ENCODE assay signal across 14 cellular contexts in the genomic region with DNA sequence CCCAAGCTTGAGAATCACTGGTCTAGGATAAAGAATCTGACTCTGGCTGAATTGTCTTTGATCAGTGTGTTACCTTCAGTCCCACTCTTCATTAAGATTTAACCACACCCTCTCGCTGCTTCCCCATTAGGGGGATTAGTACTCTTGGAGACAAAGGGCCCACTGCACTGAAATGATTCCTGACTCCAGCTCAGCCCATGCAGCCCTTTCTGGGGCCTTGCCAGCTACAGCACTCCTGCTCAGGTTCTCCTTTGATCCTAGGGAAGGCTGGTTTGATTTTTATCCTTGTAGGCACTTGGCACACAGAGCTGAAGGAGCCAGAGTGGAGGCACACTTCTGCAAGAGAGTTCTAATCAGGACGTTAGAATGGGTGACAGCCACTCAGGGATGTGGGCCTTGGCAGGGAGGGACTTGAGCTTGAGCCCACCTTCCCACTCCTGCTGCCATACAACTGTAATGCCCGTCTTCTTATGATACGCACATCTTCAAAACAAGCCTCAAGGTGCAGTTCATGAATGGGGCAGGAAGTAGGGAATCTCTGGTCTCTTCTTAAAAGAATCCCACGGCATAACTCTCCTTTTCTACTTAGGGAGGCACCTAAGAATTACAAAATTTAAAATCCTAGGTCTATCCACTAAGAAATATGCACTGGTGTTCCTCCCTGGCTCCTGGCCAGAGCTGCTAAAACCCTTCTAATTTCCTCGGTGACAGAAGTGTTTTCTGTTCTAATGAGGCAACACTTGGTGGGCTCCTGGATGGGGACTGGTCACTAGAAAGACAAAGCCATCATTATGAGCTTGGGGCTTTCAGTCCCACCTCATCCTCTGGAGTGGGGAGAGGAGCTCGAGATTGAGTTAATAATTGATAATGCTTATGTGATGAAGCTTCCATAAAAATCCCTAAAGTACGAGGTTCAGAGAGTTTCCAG. TPM values are rescaled to one million over a fixed set of nuclear protein-coding genes. Genes with fewer than 3 reads are reported as not detected.
A peak's percentile ranks its signal among the peaks of the same experiment; 100 is the strongest.
DNase-seq lines count a peak whose midpoint lies in the region; ATAC-seq and TF ChIP-seq lines count a peak whose summit lies in the region.
"Had no signal": no experiment of that assay in that cellular context is flagged by ENCODE, and none has a peak within 500 bp of the region (broad histone marks: within the 10 kb centered on the region; RNA-seq: fewer than 3 reads in every experiment).

No MANE protein-coding gene starts in this region.

- no peak overlapping the region for H2AFZ ChIP-seq in GM23338

- H3K27me3 Mint-ChIP-seq in activated CD4-positive, alpha-beta T cell treated with anti-CD3 and anti-CD28 coated beads for 36 hours: no peaks in the 10 kb centered on the region
- H3K27me3 Mint-ChIP-seq in GM23338 (ENCODE audit: insufficient read depth, low read depth, poor library complexity) (peaks cover 10% of the 10 kb centered on the region), nephron (ENCODE audit: low read depth) (no peaks in the 10 kb centered on the region)
- no peaks in the 10 kb centered on the region for H3K27me3 Mint-ChIP-seq in activated naive CD8-positive, alpha-beta T cell

- H3K27ac ChIP-seq in GM23338 (ENCODE audit: low read depth): peak overlapping the region; percentile 59; the same call in 1 of the 2 replicates

- no peak overlapping the region for H3K4me2 ChIP-seq in GM23338

- no peak for DNase-seq in activated CD4-positive, alpha-beta T cell treated with anti-CD3 and anti-CD28 coated beads for 36 hours
- no peak for DNase-seq in activated CD4-positive, alpha-beta T cell treated with anti-CD3 and anti-CD28 coated beads, Interleukin-2, amount 50 U/mL, for 48 hours
- DNase-seq in GM23338 (ENCODE audit: low spot score) (no peak), GF-D8 (lab: John Stamatoyannopoulos, UW) (no peak), NCI-H69 (lab: John Stamatoyannopoulos, UW) (no peak)
- DNase-seq: activated CD4-positive, CD25-positive, alpha-beta regulatory T cell; COR-L47; NCI-H1694; stimulated activated CD4-positive, alpha-beta T cell treated with anti-CD3 and anti-CD28 coated beads, Interleukin-1b, Interleukin-23, amount 100 ng/mL, for 48 hours had no signal

- peak overlapping the region; percentile 45 for H3K27ac Mint-ChIP-seq in activated CD4-positive, alpha-beta T cell treated with anti-CD3 and anti-CD28 coated beads for 36 hours
- peak overlapping the region; percentile 91 for H3K27ac Mint-ChIP-seq in GM23338
- peak overlapping the region; percentile 100 for H3K27ac Mint-ChIP-seq in activated naive CD8-positive, alpha-beta T cell
- peak overlapping the region; percentile 75 to 77 (median 75) for H3K27ac Mint-ChIP-seq in nephron

- peaks cover 19% of the 10 kb centered on the region for H3K4me1 ChIP-seq in GM23338 (ENCODE audit: insufficient read depth)

- H3K79me2 ChIP-seq in GM23338 (replicated peaks; ENCODE audit: insufficient read depth): no peaks in the 10 kb centered on the region

- H3K36me3 Mint-ChIP-seq in activated CD4-positive, alpha-beta T cell treated with anti-CD3 and anti-CD28 coated beads for 36 hours (ENCODE audit: low read depth): peaks cover 23% of the 10 kb centered on the region
- H3K36me3 Mint-ChIP-seq in GM23338 (ENCODE audit: low read depth): no peaks in the 10 kb centered on the region
- peaks cover 7% of the 10 kb centered on the region for H3K36me3 Mint-ChIP-seq in activated naive CD8-positive, alpha-beta T cell
- peaks cover 4% of the 10 kb centered on the region for H3K36me3 Mint-ChIP-seq in nephron (ENCODE audit: low read depth)

- no peaks in the 10 kb centered on the region for H4K20me1 ChIP-seq in GM23338 (replicated peaks; ENCODE audit: insufficient read depth)

- H3K4me1 Mint-ChIP-seq in activated CD4-positive, alpha-beta T cell treated with anti-CD3 and anti-CD28 coated beads for 36 hours: peaks cover 36% of the 10 kb centered on the region
- H3K4me1 Mint-ChIP-seq in GM23338: peaks cover 27% of the 10 kb centered on the region
- peaks cover 43% of the 10 kb centered on the region for H3K4me1 Mint-ChIP-seq in activated naive CD8-positive, alpha-beta T cell (ENCODE audit: low read depth)
- no peaks in the 10 kb centered on the region for H3K4me1 Mint-ChIP-seq in nephron

- H3K36me3 ChIP-seq in GM23338 (ENCODE audit: insufficient read depth): no peaks in the 10 kb centered on the region

- no peaks in the 10 kb centered on the region for H3K9me3 Mint-ChIP-seq in activated CD4-positive, alpha-beta T cell treated with anti-CD3 and anti-CD28 coated beads for 36 hours (ENCODE audit: low read depth)
- H3K9me3 Mint-ChIP-seq in GM23338: no peaks in the 10 kb centered on the region
- no peaks in the 10 kb centered on the region for H3K9me3 Mint-ChIP-seq in activated naive CD8-positive, alpha-beta T cell (ENCODE audit: low read depth)
- H3K9me3 Mint-ChIP-seq in nephron: no peaks in the 10 kb centered on the region

- POLR2A ChIA-PET in activated CD4-positive, alpha-beta T cell treated with anti-CD3 and anti-CD28 coated beads for 36 hours (lab: Charles Lee): interaction anchor here (0.5 to 0.7 kb wide), 3 partner anchors 8 to 684 kb away, joined by 3 to 6 read pairs (median 3); no protein-coding TSS in a partner anchor

- H3K27me3 ChIP-seq in GM23338 (ENCODE audit: insufficient read depth): no peaks in the 10 kb centered on the region

- CTCF ChIA-PET in activated CD4-positive, alpha-beta T cell treated with anti-CD3 and anti-CD28 coated beads for 36 hours (lab: Charles Lee): interaction anchor here (0.5 to 0.8 kb wide), 2 partner anchors 42 to 80 kb away, joined by 3 read pairs; no protein-coding TSS in a partner anchor

- intact Hi-C loops in activated CD4-positive, alpha-beta T cell treated with anti-CD3 and anti-CD28 coated beads for 36 hours (cut with DNase I, micrococcal nuclease): no loop called here

- H3F3A ChIP-seq in GM23338 (replicated peaks; ENCODE audit: low read depth): no peaks in the 10 kb centered on the region; the same call in 1 of the 2 replicates

- no peaks in the 10 kb centered on the region for H3K9me2 ChIP-seq in GM23338 (ENCODE audit: insufficient read depth)

- peak overlapping the region; percentile 25 for H3K4me3 Mint-ChIP-seq in activated CD4-positive, alpha-beta T cell treated with anti-CD3 and anti-CD28 coated beads for 36 hours
- no peak overlapping the region for H3K4me3 Mint-ChIP-seq in GM23338
- H3K4me3 Mint-ChIP-seq in activated naive CD8-positive, alpha-beta T cell: peak overlapping the region; percentile 52
- no peak overlapping the region for H3K4me3 Mint-ChIP-seq in nephron

- H3K4me3 ChIP-seq in GM23338: no peak overlapping the region

- TF ChIP-seq CTCF in GM23338 (conservative IDR thresholded peaks at IDR 0.05; ENCODE audit: low read depth in 2 of 2) (no peak), nephron (IDR thresholded peaks at IDR 0.05; ENCODE audit: unreplicated experiment in 3 of 3) (no peak)

- no peak for ATAC-seq in activated CD4-positive, alpha-beta T cell treated with anti-CD3 and anti-CD28 coated beads for 36 hours
- ATAC-seq in GM23338 (peak; percentile 33; the same call in 2 of the 3 replicates), HG02642 (IDR thresholded peaks at IDR 0.05; ENCODE audit: poor library complexity, unreplicated experiment) (no peak)
- ATAC-seq: Panc1 had no signal

TF ChIP-seq in GM23338, 12 proteins besides CTCF, POLR2A, EP300 and RAD21 (continues in another document):
- TF ChIP-seq NANOG (IDR thresholded peaks at IDR 0.05; ENCODE audit: borderline replicate concordance) (no peak), CREB1 (CRISPR knock-in tag; IDR thresholded peaks at IDR 0.05; ENCODE audit: low read depth) (no peak), POLR2AphosphoS5 (IDR thresholded peaks at IDR 0.05; ENCODE audit: low read depth) (no peak), ZNF114 (CRISPR knock-in tag; IDR thresholded peaks at IDR 0.05) (no peak), STAT1 (IDR thresholded peaks at IDR 0.05; ENCODE audit: unreplicated experiment) (no peak), ZNF331 (CRISPR knock-in tag; IDR thresholded peaks at IDR 0.05; ENCODE audit: low read depth) (no peak), JUNB (IDR thresholded peaks at IDR 0.05; ENCODE audit: unreplicated experiment) (no peak), EZH2 (IDR thresholded peaks at IDR 0.05; ENCODE audit: low read depth, unreplicated experiment) (no peak)

RNA-seq across cellular contexts. Expression of a gene that starts 1.5 kb away (rescaled TPM):
- total RNA-seq in activated CD4-positive, alpha-beta T cell treated with anti-CD3 and anti-CD28 coated beads for 36 hours: 10 to 100 TPM; 48.7 to 52.6 TPM
- 0.62 TPM in 1 of 2 replicates, not detected in the other for total RNA-seq in GM23338 (2014; rRNA removed; shearing (Covaris generic))
- 0.18 TPM in 1 of 2 replicates, not detected in the other for polyA plus RNA-seq in GM23338 (2016; fragmentation: Nextera tagmentation; extraction: Ambion mirVana)
- total RNA-seq: renal cortical epithelial cell had no signal

RNA-seq across cellular contexts. Expression of a gene that starts 41.9 kb away (rescaled TPM):
- total RNA-seq in activated CD4-positive, alpha-beta T cell treated with anti-CD3 and anti-CD28 coated beads for 36 hours: 10 to 100 TPM; 71.7 to 90.2 TPM
- total RNA-seq in GM23338 (2014; rRNA removed; shearing (Covaris generic)): 126 and 138 TPM in 2 replicates
- 119 and 123 TPM in 2 replicates for polyA plus RNA-seq in GM23338 (2016; fragmentation: Nextera tagmentation; extraction: Ambion mirVana)

Comparison
In these comparisons a context has a peak if more than half of its experiments do, and no peak if none do; other contexts are left out.
1. H3K27ac Mint-ChIP-seq: peak in every context shown above with its lines; median percentile 100 in activated naive CD8-positive, alpha-beta T cell; 91 in GM23338; 75 in nephron; 45 in activated CD4-positive, alpha-beta T cell treated with anti-CD3 and anti-CD28 coated beads for 36 hours.
2. H3K4me3 Mint-ChIP-seq: peak in activated CD4-positive, alpha-beta T cell treated with anti-CD3 and anti-CD28 coated beads for 36 hours (single experiment) and activated naive CD8-positive, alpha-beta T cell (single experiment); none in GM23338 (single experiment) and nephron (0 of 3).
3. RNA of a gene that starts 1.5 kb away (total RNA-seq): 48.7 to 52.6 TPM in activated CD4-positive, alpha-beta T cell treated with anti-CD3 and anti-CD28 coated beads for 36 hours; 0.62 TPM in GM23338; every median in the first group is over 10 times any median in the second.